Comparison of ENCODE assay signal across 16 cellular contexts in genomic region chr10:43212043-43212721, GRCh38. TPM values are rescaled to one million over a fixed set of nuclear protein-coding genes. Genes with fewer than 3 reads are reported as not detected.
DNase-seq lines count a peak whose midpoint lies in the region; ATAC-seq and TF ChIP-seq lines count a peak whose summit lies in the region.
"Had no signal": no experiment of that assay in that cellular context is flagged by ENCODE, and none has a peak within 500 bp of the region (broad histone marks: within the 10 kb centered on the region; RNA-seq: fewer than 3 reads in every experiment).

No MANE protein-coding gene starts in this region.

- H3K4me3 ChIP-seq in IMR-90 (ENCODE audit: insufficient read depth, low read depth, low read length), result no peak overlapping the region
- H3K4me3 ChIP-seq in left lung, result no peak overlapping the region
- no peak overlapping the region for H3K4me3 ChIP-seq in spleen
- H3K4me3 ChIP-seq: smooth muscle cell had no signal

- H4K5ac ChIP-seq in IMR-90 (ENCODE audit: low read depth, low read length), result no peak overlapping the region

- no peak overlapping the region for H3K4ac ChIP-seq in IMR-90 (ENCODE audit: low read depth, low read length)

- DNase-seq in IMR-90 (no peak), astrocyte of the hippocampus (ENCODE audit: low read depth, low spot score) (peak; percentile 57), left lung (peak; percentile 18 to 73), spleen (peak; percentile 71)
- no peak for DNase-seq in activated CD8-positive, alpha-beta memory T cell treated with anti-CD3 and anti-CD28 coated beads, Interleukin-2, amount 10 ng/mL, durations not matched to agents 7 days and 5 days
- DNase-seq: activated CD4-positive, alpha-beta T cell treated with anti-CD3 and anti-CD28 coated beads, Interleukin-2, amount 50 U/mL, for 4 hours; activated naive CD4-positive, alpha-beta T cell treated with anti-CD3 and anti-CD28 coated beads for 36 hours; NCI-H1436; NCI-H226; stimulated activated CD8-positive, alpha-beta memory T cell treated with anti-CD3 and anti-CD28 coated beads, Interleukin-4, amount 100 ng/mL, for 48 hours; SW 1271 had no signal

- BruUV-seq in IMR-90 (replicated peaks; lab: Mats Ljungman, UMichigan), result no TSS peak

- no peaks in the 10 kb centered on the region for H3K4me1 Mint-ChIP-seq in activated CD8-positive, alpha-beta memory T cell treated with anti-CD3 and anti-CD28 coated beads, Interleukin-2, amount 10 ng/mL, durations not matched to agents 7 days and 5 days

- no peaks in the 10 kb centered on the region for H3K9me3 Mint-ChIP-seq in activated CD8-positive, alpha-beta memory T cell treated with anti-CD3 and anti-CD28 coated beads, Interleukin-2, amount 10 ng/mL, durations not matched to agents 7 days and 5 days (ENCODE audit: low read depth)
- H3K9me3 Mint-ChIP-seq: activated naive CD4-positive, alpha-beta T cell treated with anti-CD3 and anti-CD28 coated beads for 36 hours had no signal

- CTCF ChIA-PET in IMR-90 (lab: Yijun Ruan, JAX), result no interaction called here
- CTCF ChIA-PET in activated CD8-positive, alpha-beta memory T cell treated with anti-CD3 and anti-CD28 coated beads, Interleukin-2, amount 10 ng/mL, durations not matched to agents 7 days and 5 days (lab: Charles Lee), result interaction anchor here (16.8 kb wide), 1 partner anchor 10 kb away, joined by 176 read pairs; no protein-coding TSS in a partner anchor

- no peak overlapping the region for H3K4me2 ChIP-seq in IMR-90 (ENCODE audit: low read depth, low read length)
- H3K4me2 ChIP-seq: smooth muscle cell had no signal

- H3K23ac ChIP-seq in IMR-90 (ENCODE audit: low read depth, low read length), result no peak overlapping the region

- no peak overlapping the region for H2BK20ac ChIP-seq in IMR-90 (ENCODE audit: low read depth, low read length)

- no peaks in the 10 kb centered on the region for H3K9me3 ChIP-seq in IMR-90 (ENCODE audit: control insufficient read depth, insufficient read depth, low read length)
- no peaks in the 10 kb centered on the region for H3K9me3 ChIP-seq in left lung
- no peaks in the 10 kb centered on the region for H3K9me3 ChIP-seq in spleen

- 75% methylated on average over 5 of the region's 13 CpGs; no CpG with 5 or more reads in 1 of the 2 experiments for WGBS in IMR-90 (ENCODE audit: extremely low coverage in 2 of 2, insufficient read length in 1 of 2), 2 experiments
- 83 to 91% (median 86%) methylated on average over 10 to 13 of the region's 13 CpGs for WGBS in spleen, 5 donors

- no peak overlapping the region for H4K8ac ChIP-seq in IMR-90 (ENCODE audit: low read depth in 2 of 2, low read length in 2 of 2)

- H3K36me3 ChIP-seq in IMR-90 (ENCODE audit: control insufficient read depth, insufficient read depth, low read length) (no peaks in the 10 kb centered on the region), left lung (no peaks in the 10 kb centered on the region), spleen (no peaks in the 10 kb centered on the region)

- ATAC-seq in IMR-90 (ENCODE audit: low read depth) (peak; percentile 6; the same call in 1 of the 2 replicates), left lung (no peak), GM19023 (IDR thresholded peaks at IDR 0.05; ENCODE audit: unreplicated experiment) (no peak), HG02938 (IDR thresholded peaks at IDR 0.05; ENCODE audit: unreplicated experiment) (no peak)
- ATAC-seq in activated CD8-positive, alpha-beta memory T cell treated with anti-CD3 and anti-CD28 coated beads, Interleukin-2, amount 10 ng/mL, durations not matched to agents 7 days and 5 days, result no peak

- POLR2A ChIA-PET in IMR-90 (lab: Charles Lee; ENCODE audit: unreplicated experiment), result no interaction called here

- H3K27ac ChIP-seq in IMR-90 (ENCODE audit: insufficient read depth, low read length) (no peak overlapping the region), left lung (no peak overlapping the region), spleen (no peak overlapping the region)
- H3K27ac ChIP-seq: RWPE1 had no signal

- H3K27me3 Mint-ChIP-seq in activated CD8-positive, alpha-beta memory T cell treated with anti-CD3 and anti-CD28 coated beads, Interleukin-2, amount 10 ng/mL, durations not matched to agents 7 days and 5 days, result no peaks in the 10 kb centered on the region

- TF ChIP-seq RAD21 in IMR-90 (IDR thresholded peaks at IDR 0.05; ENCODE audit: low read length), result no peak

- TF ChIP-seq POLR2A in IMR-90 (IDR thresholded peaks at IDR 0.05; ENCODE audit: low read depth, low read length), result no peak
- no peak for TF ChIP-seq POLR2A in spleen (IDR thresholded peaks at IDR 0.05)

- no peaks in the 10 kb centered on the region for H3K9me1 ChIP-seq in IMR-90 (ENCODE audit: insufficient read depth, low read length)

- H3K4me1 ChIP-seq in IMR-90 (ENCODE audit: control insufficient read depth, insufficient read depth, low read length) (no peaks in the 10 kb centered on the region), left lung (no peaks in the 10 kb centered on the region), spleen (no peaks in the 10 kb centered on the region)

- no peak overlapping the region for H3K27ac Mint-ChIP-seq in activated CD8-positive, alpha-beta memory T cell treated with anti-CD3 and anti-CD28 coated beads, Interleukin-2, amount 10 ng/mL, durations not matched to agents 7 days and 5 days
- H3K27ac Mint-ChIP-seq: activated naive CD4-positive, alpha-beta T cell treated with anti-CD3 and anti-CD28 coated beads for 36 hours had no signal

- TF ChIP-seq CTCF in IMR-90 (conservative IDR thresholded peaks at IDR 0.05; ENCODE audit: low read depth, low read length) (no peak), left lung (IDR thresholded peaks at IDR 0.05) (no peak), spleen (IDR thresholded peaks at IDR 0.05 in 8 of 11, conservative IDR thresholded peaks at IDR 0.05 in 3 of 11) (no peak)

- no peak overlapping the region for H3K14ac ChIP-seq in IMR-90 (replicated peaks; ENCODE audit: low read depth, low read length)

- in situ Hi-C loops in IMR-90 (cut with MboI; ENCODE audit: low sequenced_read_pairs), result no loop called here

- no peak overlapping the region for H3K9ac ChIP-seq in IMR-90 (ENCODE audit: low read depth, low read length)

- no peak overlapping the region for H2AFZ ChIP-seq in IMR-90 (replicated peaks; ENCODE audit: low read length, poor library complexity)

- intact Hi-C loops in IMR-90 (cut with micrococcal nuclease), result no loop called here
- intact Hi-C loops in left lung (cut with DNase I), result no loop called here
- intact Hi-C loops in spleen (cut with DNase I; ENCODE audit: low total_unique reads), result no loop called here

- no peak overlapping the region for H2BK120ac ChIP-seq in IMR-90 (ENCODE audit: low read depth, low read length)

- H4K91ac ChIP-seq in IMR-90 (ENCODE audit: insufficient read depth, low read depth, low read length), result no peak overlapping the region

- no peak overlapping the region for H3K4me3 Mint-ChIP-seq in activated CD8-positive, alpha-beta memory T cell treated with anti-CD3 and anti-CD28 coated beads, Interleukin-2, amount 10 ng/mL, durations not matched to agents 7 days and 5 days
- H3K4me3 Mint-ChIP-seq: activated naive CD4-positive, alpha-beta T cell treated with anti-CD3 and anti-CD28 coated beads for 36 hours had no signal

- H2BK15ac ChIP-seq in IMR-90 (ENCODE audit: low read depth, low read length), result no peak overlapping the region

- H3K79me1 ChIP-seq in IMR-90 (ENCODE audit: low read depth in 1 of 2, low read length in 2 of 2), result no peaks in the 10 kb centered on the region

- no peaks in the 10 kb centered on the region for H3K36me3 Mint-ChIP-seq in activated CD8-positive, alpha-beta memory T cell treated with anti-CD3 and anti-CD28 coated beads, Interleukin-2, amount 10 ng/mL, durations not matched to agents 7 days and 5 days

- H3K27me3 ChIP-seq in IMR-90 (ENCODE audit: control insufficient read depth, insufficient read depth, low read length), result peaks cover 32% of the 10 kb centered on the region; the same call in 1 of the 2 replicates
- H3K27me3 ChIP-seq in left lung, result peaks cover 0 to 13% of the 10 kb centered on the region in 2 donors
- H3K27me3 ChIP-seq in spleen (replicated peaks in 1 of 7), result peaks cover 0 to 3% (median 0%) of the 10 kb centered on the region in 7 donors

- dilution Hi-C loops in IMR-90 (cut with HindIII; ENCODE audit: low sequenced_read_pairs, unreplicated experiment), result no loop called here

- H3K56ac ChIP-seq in IMR-90 (ENCODE audit: extremely low read depth, insufficient read depth, low read length), result no peak overlapping the region

- no peak overlapping the region for H2AK9ac ChIP-seq in IMR-90 (replicated peaks; ENCODE audit: low read depth, low read length, poor library complexity)

- H2BK5ac ChIP-seq in IMR-90 (ENCODE audit: low read depth, low read length, poor library complexity, severe bottlenecking), result no peak overlapping the region

- no peaks in the 10 kb centered on the region for H4K20me1 ChIP-seq in IMR-90 (ENCODE audit: insufficient read depth, low read length)

- no peak overlapping the region for H3K18ac ChIP-seq in IMR-90 (ENCODE audit: low read depth, low read length)

- H2AK5ac ChIP-seq in IMR-90 (ENCODE audit: low read depth, low read length), result no peak overlapping the region

TF ChIP-seq in IMR-90, 13 proteins besides CTCF, POLR2A, EP300 and RAD21:
- TF ChIP-seq FOS (IDR thresholded peaks at IDR 0.05; ENCODE audit: low read depth, low read length) (no peak), CHD1 (IDR thresholded peaks at IDR 0.05; ENCODE audit: low read depth, low read length) (no peak)

RNA-seq across cellular contexts. Expression of gene RASGEF1A, which starts 54.7 kb away (rescaled TPM):
- total RNA-seq in IMR-90 (2012; rRNA removed) (0.18 and 0.28 TPM in 2 replicates), left lung (1 to 10 TPM; 2.0 to 3.1 TPM), spleen (1 to 10 TPM; 2.5 to 7.1 (median 3.6) TPM)
- polyA plus RNA-seq in IMR-90 (2012; rRNA removed) (0.15 and 0.55 TPM in 2 replicates), spleen (1 to 10 TPM; 1.9 to 3.1 (median 2.1) TPM)
- polyA plus RNA-seq in IMR-90 (2012; cell fraction: cytosol; rRNA removed), result 0.10 and 0.29 TPM in 2 replicates
- 0.44 and 0.64 TPM in 2 replicates for polyA plus RNA-seq in IMR-90 (2012; cell fraction: nucleus; rRNA removed; ENCODE audit: low replicate concordance)
- total RNA-seq in activated CD8-positive, alpha-beta memory T cell treated with anti-CD3 and anti-CD28 coated beads, Interleukin-2, amount 10 ng/mL, durations not matched to agents 7 days and 5 days, result 1 to 10 TPM; 3.2 to 4.2 TPM
- total RNA-seq: activated naive CD4-positive, alpha-beta T cell treated with anti-CD3 and anti-CD28 coated beads for 36 hours; HT1080 had no signal

Comparison
In these comparisons a context has a peak if more than half of its experiments do, and no peak if none do; other contexts are left out.
1. DNase-seq: peak in astrocyte of the hippocampus (single experiment), left lung (2 of 2) and spleen (single experiment); none in IMR-90 (single experiment) and activated CD8-positive, alpha-beta memory T cell treated with anti-CD3 and anti-CD28 coated beads, Interleukin-2, amount 10 ng/mL, durations not matched to agents 7 days and 5 days (single experiment).